13 cellular contexts compared by ENCODE assay signal in genomic region chr2:205758051-205758450, GRCh38.
DNase-seq lines count a peak whose midpoint lies in the region; ATAC-seq, FAIRE-seq and TF ChIP-seq lines count a peak whose summit lies in the region.
"Had no signal": no experiment of that assay in that cellular context is flagged by ENCODE, and none has a peak within 500 bp of the region (broad histone marks: within the 10 kb centered on the region; RNA-seq: fewer than 3 reads in every experiment).

No MANE protein-coding gene starts in this region.

- WGBS in psoas muscle, 3 donors = 40 to 48% (median 43%) methylated on average over 4 of the region's 4 CpGs

- H3K4me1 Mint-ChIP-seq in natural killer cell treated with Interleukin-12 subunit alpha and Interleukin-12 subunit beta and Interleukin-15 and Interleukin-18, amount 100 ng/mL, for 72 hours (ENCODE audit: low read depth in 2 of 2) = peaks cover 0 to under 1% of the 10 kb centered on the region in 2 donors

- DNase-seq in HTR-8/SVneo (ENCODE audit: insufficient read length, low spot score) (peak; percentile 8), brain microvascular endothelial cell (peak; percentile 90), hepatic stellate cell (ENCODE audit: low spot score) (peak; percentile 70), tibial artery (no peak), germinal center (ENCODE audit: low spot score) (no peak), psoas muscle (no peak), NCI-H1417 (lab: John Stamatoyannopoulos, UW) (no peak)
- DNase-seq in natural killer cell treated with Interleukin-12 subunit alpha and Interleukin-12 subunit beta and Interleukin-15 and Interleukin-18, amount 100 ng/mL, for 72 hours (ENCODE audit: low spot score) = no peak
- DNase-seq: activated T-cell treated with anti-CD3 and anti-CD28 coated beads, Interleukin-2, amount 50 U/mL, for 48 hours; DMS79 treated with DMSO at 0.1 percent for 48 hours; NCI-H1092 had no signal

- TF ChIP-seq CTCF in brain microvascular endothelial cell (IDR thresholded peaks at IDR 0.05; ENCODE audit: low read depth, low read length, missing control alignments) (no peak), tibial artery (IDR thresholded peaks at IDR 0.05) (no peak), psoas muscle (IDR thresholded peaks at IDR 0.05) (no peak)

- intact Hi-C loops in tibial artery (cut with DNase I; ENCODE audit: low total_unique reads) = no loop called here
- intact Hi-C loops in psoas muscle (cut with DNase I) = loop anchor here in 1 of 2 donors (5.0 kb wide), 1 partner anchor 1436 kb away; no protein-coding TSS in a partner anchor

- in situ Hi-C loops in brain microvascular endothelial cell (cut with HindIII; ENCODE audit: low pct_ligation_motif_present, low sequenced_read_pairs) = no loop called here

- H3K36me3 Mint-ChIP-seq in natural killer cell treated with Interleukin-12 subunit alpha and Interleukin-12 subunit beta and Interleukin-15 and Interleukin-18, amount 100 ng/mL, for 72 hours = no peaks in the 10 kb centered on the region

- H3K27me3 ChIP-seq in brain microvascular endothelial cell (replicated peaks) (no peaks in the 10 kb centered on the region), tibial artery (no peaks in the 10 kb centered on the region), psoas muscle (ENCODE audit: insufficient read depth in 3 of 3, low read length in 2 of 3) (no peaks in the 10 kb centered on the region)

- no peak overlapping the region for H3K27ac Mint-ChIP-seq in natural killer cell treated with Interleukin-12 subunit alpha and Interleukin-12 subunit beta and Interleukin-15 and Interleukin-18, amount 100 ng/mL, for 72 hours
- H3K27ac Mint-ChIP-seq: dendritic cell treated with granulocyte-macrophage colony-stimulating factor and Interleukin-4, amounts not matched to agents 40 ng/mL and 50 ng/mL, for 4 days had no signal

- H3K4me3 Mint-ChIP-seq in natural killer cell treated with Interleukin-12 subunit alpha and Interleukin-12 subunit beta and Interleukin-15 and Interleukin-18, amount 100 ng/mL, for 72 hours = no peak overlapping the region
- H3K4me3 Mint-ChIP-seq: dendritic cell treated with granulocyte-macrophage colony-stimulating factor and Interleukin-4, amounts not matched to agents 40 ng/mL and 50 ng/mL, for 4 days had no signal

- no peaks in the 10 kb centered on the region for H3K9me3 Mint-ChIP-seq in natural killer cell treated with Interleukin-12 subunit alpha and Interleukin-12 subunit beta and Interleukin-15 and Interleukin-18, amount 100 ng/mL, for 72 hours
- H3K9me3 Mint-ChIP-seq: dendritic cell treated with granulocyte-macrophage colony-stimulating factor and Interleukin-4, amounts not matched to agents 40 ng/mL and 50 ng/mL, for 4 days had no signal

- FAIRE-seq in HTR-8/SVneo (lab: Jason Lieb, UNC) = no peak

- H3K36me3 ChIP-seq in brain microvascular endothelial cell (replicated peaks) (peaks cover 4% of the 10 kb centered on the region), tibial artery (no peaks in the 10 kb centered on the region), psoas muscle (ENCODE audit: insufficient read depth in 1 of 2, low read depth in 1 of 2) (no peaks in the 10 kb centered on the region)
- H3K36me3 ChIP-seq: HAP-1 had no signal

- H3K4me1 ChIP-seq in tibial artery (peaks cover 0 to 60% (median 53%) of the 10 kb centered on the region in 4 donors), psoas muscle (no peaks in the 10 kb centered on the region)
- H3K4me1 ChIP-seq: HAP-1 had no signal

- H3K27ac ChIP-seq in brain microvascular endothelial cell = peak overlapping the region; percentile 44
- peak overlapping the region; percentile 82 for H3K27ac ChIP-seq in tibial artery
- H3K27ac ChIP-seq in psoas muscle = no peak overlapping the region

- H3K9me3 ChIP-seq in tibial artery = no peaks in the 10 kb centered on the region
- H3K9me3 ChIP-seq in psoas muscle = no peaks in the 10 kb centered on the region
- H3K9me3 ChIP-seq: HAP-1 had no signal

- H3K4me3 ChIP-seq in brain microvascular endothelial cell (ENCODE audit: low read depth, low read length) (no peak overlapping the region), tibial artery (no peak overlapping the region), psoas muscle (no peak overlapping the region)
- H3K4me3 ChIP-seq: HAP-1 had no signal

- H3K27me3 Mint-ChIP-seq in natural killer cell treated with Interleukin-12 subunit alpha and Interleukin-12 subunit beta and Interleukin-15 and Interleukin-18, amount 100 ng/mL, for 72 hours = peaks cover 20 to 28% of the 10 kb centered on the region in 2 donors

- ATAC-seq in psoas muscle = no peak
- no peak for ATAC-seq in natural killer cell treated with Interleukin-12 subunit alpha and Interleukin-12 subunit beta and Interleukin-15 and Interleukin-18, amount 100 ng/mL, for 72 hours

Comparison
In these comparisons a context has a peak if more than half of its experiments do, and no peak if none do; other contexts are left out.
1. DNase-seq: peak in HTR-8/SVneo (single experiment), brain microvascular endothelial cell (single experiment) and hepatic stellate cell (single experiment); none in tibial artery (0 of 2), germinal center (single experiment), psoas muscle (0 of 2), natural killer cell treated with Interleukin-12 subunit alpha and Interleukin-12 subunit beta and Interleukin-15 and Interleukin-18, amount 100 ng/mL, for 72 hours (single experiment) and NCI-H1417 (0 of 3).